Comparison of ENCODE assay signal across 1 cellular context in the genomic region with DNA sequence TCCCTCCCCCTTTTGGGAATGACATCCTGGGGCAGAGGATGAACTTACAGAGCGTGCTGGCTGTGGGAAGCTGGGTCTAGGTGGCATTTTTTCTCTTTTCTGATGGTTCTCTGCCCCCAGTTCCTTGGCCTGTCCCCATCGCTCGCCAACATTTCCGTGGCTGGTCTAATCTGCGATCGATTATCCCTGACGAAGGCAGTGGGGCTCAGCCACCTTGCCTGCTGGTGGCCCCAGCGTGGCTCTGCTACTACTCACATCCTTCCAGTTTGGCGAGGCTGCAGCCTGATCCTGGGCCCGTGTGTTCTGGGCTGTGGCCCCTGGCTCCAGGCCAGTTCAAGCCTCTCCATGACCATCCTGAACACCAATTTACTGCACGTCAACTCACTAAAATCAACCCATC.
TF ChIP-seq lines count a peak whose summit lies in the region.

No MANE protein-coding gene starts in this region.

TF ChIP-seq in GM23338, 12 proteins besides CTCF, POLR2A, EP300 and RAD21 (continued from another document):
- TF ChIP-seq, protein P1, sequence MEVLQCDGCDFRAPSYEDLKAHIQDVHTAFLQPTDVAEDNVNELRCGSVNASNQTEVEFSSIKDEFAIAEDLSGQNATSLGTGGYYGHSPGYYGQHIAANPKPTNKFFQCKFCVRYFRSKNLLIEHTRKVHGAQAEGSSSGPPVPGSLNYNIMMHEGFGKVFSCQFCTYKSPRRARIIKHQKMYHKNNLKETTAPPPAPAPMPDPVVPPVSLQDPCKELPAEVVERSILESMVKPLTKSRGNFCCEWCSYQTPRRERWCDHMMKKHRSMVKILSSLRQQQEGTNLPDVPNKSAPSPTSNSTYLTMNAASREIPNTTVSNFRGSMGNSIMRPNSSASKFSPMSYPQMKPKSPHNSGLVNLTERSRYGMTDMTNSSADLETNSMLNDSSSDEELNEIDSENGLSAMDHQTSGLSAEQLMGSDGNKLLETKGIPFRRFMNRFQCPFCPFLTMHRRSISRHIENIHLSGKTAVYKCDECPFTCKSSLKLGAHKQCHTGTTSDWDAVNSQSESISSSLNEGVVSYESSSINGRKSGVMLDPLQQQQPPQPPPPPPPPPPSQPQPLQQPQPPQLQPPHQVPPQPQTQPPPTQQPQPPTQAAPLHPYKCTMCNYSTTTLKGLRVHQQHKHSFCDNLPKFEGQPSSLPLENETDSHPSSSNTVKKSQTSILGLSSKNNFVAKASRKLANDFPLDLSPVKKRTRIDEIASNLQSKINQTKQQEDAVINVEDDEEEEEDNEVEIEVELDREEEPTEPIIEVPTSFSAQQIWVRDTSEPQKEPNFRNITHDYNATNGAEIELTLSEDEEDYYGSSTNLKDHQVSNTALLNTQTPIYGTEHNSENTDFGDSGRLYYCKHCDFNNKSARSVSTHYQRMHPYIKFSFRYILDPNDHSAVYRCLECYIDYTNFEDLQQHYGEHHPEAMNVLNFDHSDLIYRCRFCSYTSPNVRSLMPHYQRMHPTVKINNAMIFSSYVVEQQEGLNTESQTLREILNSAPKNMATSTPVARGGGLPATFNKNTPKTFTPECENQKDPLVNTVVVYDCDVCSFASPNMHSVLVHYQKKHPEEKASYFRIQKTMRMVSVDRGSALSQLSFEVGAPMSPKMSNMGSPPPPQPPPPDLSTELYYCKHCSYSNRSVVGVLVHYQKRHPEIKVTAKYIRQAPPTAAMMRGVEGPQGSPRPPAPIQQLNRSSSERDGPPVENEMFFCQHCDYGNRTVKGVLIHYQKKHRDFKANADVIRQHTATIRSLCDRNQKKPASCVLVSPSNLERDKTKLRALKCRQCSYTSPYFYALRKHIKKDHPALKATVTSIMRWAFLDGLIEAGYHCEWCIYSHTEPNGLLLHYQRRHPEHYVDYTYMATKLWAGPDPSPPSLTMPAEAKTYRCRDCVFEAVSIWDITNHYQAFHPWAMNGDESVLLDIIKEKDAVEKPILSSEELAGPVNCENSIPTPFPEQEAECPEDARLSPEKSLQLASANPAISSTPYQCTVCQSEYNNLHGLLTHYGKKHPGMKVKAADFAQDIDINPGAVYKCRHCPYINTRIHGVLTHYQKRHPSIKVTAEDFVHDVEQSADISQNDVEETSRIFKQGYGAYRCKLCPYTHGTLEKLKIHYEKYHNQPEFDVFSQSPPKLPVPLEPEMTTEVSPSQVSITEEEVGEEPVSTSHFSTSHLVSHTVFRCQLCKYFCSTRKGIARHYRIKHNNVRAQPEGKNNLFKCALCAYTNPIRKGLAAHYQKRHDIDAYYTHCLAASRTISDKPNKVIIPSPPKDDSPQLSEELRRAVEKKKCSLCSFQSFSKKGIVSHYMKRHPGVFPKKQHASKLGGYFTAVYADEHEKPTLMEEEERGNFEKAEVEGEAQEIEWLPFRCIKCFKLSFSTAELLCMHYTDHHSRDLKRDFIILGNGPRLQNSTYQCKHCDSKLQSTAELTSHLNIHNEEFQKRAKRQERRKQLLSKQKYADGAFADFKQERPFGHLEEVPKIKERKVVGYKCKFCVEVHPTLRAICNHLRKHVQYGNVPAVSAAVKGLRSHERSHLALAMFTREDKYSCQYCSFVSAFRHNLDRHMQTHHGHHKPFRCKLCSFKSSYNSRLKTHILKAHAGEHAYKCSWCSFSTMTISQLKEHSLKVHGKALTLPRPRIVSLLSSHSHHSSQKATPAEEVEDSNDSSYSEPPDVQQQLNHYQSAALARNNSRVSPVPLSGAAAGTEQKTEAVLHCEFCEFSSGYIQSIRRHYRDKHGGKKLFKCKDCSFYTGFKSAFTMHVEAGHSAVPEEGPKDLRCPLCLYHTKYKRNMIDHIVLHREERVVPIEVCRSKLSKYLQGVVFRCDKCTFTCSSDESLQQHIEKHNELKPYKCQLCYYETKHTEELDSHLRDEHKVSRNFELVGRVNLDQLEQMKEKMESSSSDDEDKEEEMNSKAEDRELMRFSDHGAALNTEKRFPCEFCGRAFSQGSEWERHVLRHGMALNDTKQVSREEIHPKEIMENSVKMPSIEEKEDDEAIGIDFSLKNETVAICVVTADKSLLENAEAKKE (CRISPR knock-in tag; IDR thresholded peaks at IDR 0.05), result no peak
- TF ChIP-seq, protein P2, sequence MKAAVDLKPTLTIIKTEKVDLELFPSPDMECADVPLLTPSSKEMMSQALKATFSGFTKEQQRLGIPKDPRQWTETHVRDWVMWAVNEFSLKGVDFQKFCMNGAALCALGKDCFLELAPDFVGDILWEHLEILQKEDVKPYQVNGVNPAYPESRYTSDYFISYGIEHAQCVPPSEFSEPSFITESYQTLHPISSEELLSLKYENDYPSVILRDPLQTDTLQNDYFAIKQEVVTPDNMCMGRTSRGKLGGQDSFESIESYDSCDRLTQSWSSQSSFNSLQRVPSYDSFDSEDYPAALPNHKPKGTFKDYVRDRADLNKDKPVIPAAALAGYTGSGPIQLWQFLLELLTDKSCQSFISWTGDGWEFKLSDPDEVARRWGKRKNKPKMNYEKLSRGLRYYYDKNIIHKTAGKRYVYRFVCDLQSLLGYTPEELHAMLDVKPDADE (IDR thresholded peaks at IDR 0.05), result no peak
- TF ChIP-seq ZNF331 (CRISPR knock-in tag; IDR thresholded peaks at IDR 0.05; ENCODE audit: low read depth), result no peak
- no peak for TF ChIP-seq EZH2phosphoT487 (IDR thresholded peaks at IDR 0.05; ENCODE audit: unreplicated experiment)
